Comparison of ENCODE assay signal across 8 cellular contexts in the genomic region with DNA sequence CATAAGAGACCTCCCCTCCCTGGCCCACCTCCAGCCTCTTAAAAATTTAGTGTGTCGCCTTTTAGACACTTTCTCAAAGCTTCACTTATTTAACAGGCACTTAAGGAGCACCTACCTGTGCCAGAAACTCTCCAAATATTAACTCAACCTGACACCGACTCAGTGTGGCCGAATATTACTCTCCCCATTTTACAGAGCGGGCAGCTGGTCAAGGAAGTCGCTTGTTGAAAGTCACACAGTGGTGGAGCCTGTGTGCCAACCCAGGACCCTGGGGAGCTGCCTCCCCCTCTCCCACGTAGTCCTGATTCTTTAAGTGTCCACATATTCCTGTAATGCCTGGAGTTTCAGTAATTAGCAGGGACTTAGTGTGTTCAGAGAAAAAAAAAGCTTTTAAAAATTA.
DNase-seq lines count a peak whose midpoint lies in the region; ATAC-seq lines count a peak whose summit lies in the region.

No MANE protein-coding gene starts in this region.

- no peak for DNase-seq in T-helper 1 cell
- peak; percentile 57 for DNase-seq in kidney tubule cell (ENCODE audit: low spot score)
- DNase-seq in substantia nigra (lab: John Stamatoyannopoulos, UW) = no peak
- DNase-seq in NOMO-1 treated with dmso at 0.1 percent for 144 hours (lab: John Stamatoyannopoulos, UW; ENCODE audit: unreplicated experiment) = no peak
- no peak for DNase-seq in HuH-7 (ENCODE audit: low spot score)

- H3K4me3 Mint-ChIP-seq in T-helper 1 cell treated with Interleukin-12 subunit alpha and Interleukin-12 subunit beta and Interleukin-4 antibody, amounts not matched to agents 30 μg/mL and 1 μg/mL, for 36 hours = peak overlapping the region; percentile 73
- peak overlapping the region; percentile 89 for H3K4me3 Mint-ChIP-seq in activated naive CD8-positive, alpha-beta T cell

- H3K9me3 Mint-ChIP-seq in T-helper 1 cell treated with Interleukin-12 subunit alpha and Interleukin-12 subunit beta and Interleukin-4 antibody, amounts not matched to agents 30 μg/mL and 1 μg/mL, for 36 hours = no peaks in the 10 kb centered on the region
- no peaks in the 10 kb centered on the region for H3K9me3 Mint-ChIP-seq in activated naive CD8-positive, alpha-beta T cell (ENCODE audit: low read depth)

- ATAC-seq in HG03342 (IDR thresholded peaks at IDR 0.05; ENCODE audit: unreplicated experiment) = no peak

- H3K27me3 Mint-ChIP-seq in T-helper 1 cell treated with Interleukin-12 subunit alpha and Interleukin-12 subunit beta and Interleukin-4 antibody, amounts not matched to agents 30 μg/mL and 1 μg/mL, for 36 hours (ENCODE audit: low read depth) = peaks cover 60% of the 10 kb centered on the region
- no peaks in the 10 kb centered on the region for H3K27me3 Mint-ChIP-seq in activated naive CD8-positive, alpha-beta T cell

- no peak overlapping the region for H3K27ac Mint-ChIP-seq in T-helper 1 cell treated with Interleukin-12 subunit alpha and Interleukin-12 subunit beta and Interleukin-4 antibody, amounts not matched to agents 30 μg/mL and 1 μg/mL, for 36 hours
- H3K27ac Mint-ChIP-seq in activated naive CD8-positive, alpha-beta T cell = peak overlapping the region; percentile 70

- H3K27ac ChIP-seq in substantia nigra (ENCODE audit: low read depth, low read length, poor library complexity, severe bottlenecking) = peak overlapping the region; percentile 81

- H3K36me3 Mint-ChIP-seq in T-helper 1 cell treated with Interleukin-12 subunit alpha and Interleukin-12 subunit beta and Interleukin-4 antibody, amounts not matched to agents 30 μg/mL and 1 μg/mL, for 36 hours (ENCODE audit: low read depth) = peaks cover 2% of the 10 kb centered on the region
- H3K36me3 Mint-ChIP-seq in activated naive CD8-positive, alpha-beta T cell = no peaks in the 10 kb centered on the region

- peaks cover 7% of the 10 kb centered on the region for H3K4me1 Mint-ChIP-seq in T-helper 1 cell treated with Interleukin-12 subunit alpha and Interleukin-12 subunit beta and Interleukin-4 antibody, amounts not matched to agents 30 μg/mL and 1 μg/mL, for 36 hours (ENCODE audit: low read depth)
- peaks cover 35% of the 10 kb centered on the region for H3K4me1 Mint-ChIP-seq in activated naive CD8-positive, alpha-beta T cell (ENCODE audit: low read depth)
